Comparison of ENCODE assay signal across 8 cellular contexts in genomic region chr17:58084317-58084981, GRCh38. TPM values are rescaled to one million over a fixed set of nuclear protein-coding genes. Genes with fewer than 3 reads are reported as not detected.
DNase-seq lines count a peak whose midpoint lies in the region.

No MANE protein-coding gene starts in this region.

- peak overlapping the region; percentile 84 for H3K4me3 ChIP-seq in endocrine pancreas (ENCODE audit: control insufficient read depth, insufficient read depth, low read length)
- peak overlapping the region; percentile 76 for H3K4me3 ChIP-seq in mucosa of stomach (ENCODE audit: low read length)

- H3K9ac ChIP-seq in endocrine pancreas (ENCODE audit: control insufficient read depth, insufficient read depth, low read length) (peak overlapping the region; percentile 84), mucosa of stomach (ENCODE audit: low read length) (peak overlapping the region; percentile 86)

- H3K9me3 ChIP-seq in endocrine pancreas (ENCODE audit: control insufficient read depth, low read length) (no peaks in the 10 kb centered on the region), mucosa of stomach (ENCODE audit: control insufficient read depth, low read length) (no peaks in the 10 kb centered on the region)

- H3K36me3 ChIP-seq in endocrine pancreas (ENCODE audit: control insufficient read depth, insufficient read depth, low read length) = peaks cover 2% of the 10 kb centered on the region
- H3K36me3 ChIP-seq in mucosa of stomach (ENCODE audit: control insufficient read depth, insufficient read depth, low read length) = peaks cover 7% of the 10 kb centered on the region

- peak overlapping the region; percentile 83 for H3K27ac ChIP-seq in temporal lobe (ENCODE audit: low read depth, low read length)

- peak overlapping the region; percentile 73 for H3K27ac Mint-ChIP-seq in activated CD4-positive, alpha-beta memory T cell treated with anti-CD3 and anti-CD28 coated beads, Interleukin-2, amount 10 ng/mL, durations not matched to agents 7 days and 5 days

- peaks cover 45% of the 10 kb centered on the region for H3K36me3 Mint-ChIP-seq in activated CD4-positive, alpha-beta memory T cell treated with anti-CD3 and anti-CD28 coated beads, Interleukin-2, amount 10 ng/mL, durations not matched to agents 7 days and 5 days (ENCODE audit: low read depth)

- POLR2A ChIA-PET in activated CD4-positive, alpha-beta memory T cell treated with anti-CD3 and anti-CD28 coated beads, Interleukin-2, amount 10 ng/mL, durations not matched to agents 7 days and 5 days (lab: Charles Lee) = interaction anchor here (1.0 to 5.9 kb wide), 11 partner anchors 8 to 547 kb away, joined by 3 to 47 read pairs (median 5); partner anchors contain the start of genes MRPS23 and SRSF1

- H3K9me3 Mint-ChIP-seq in activated CD4-positive, alpha-beta memory T cell treated with anti-CD3 and anti-CD28 coated beads, Interleukin-2, amount 10 ng/mL, durations not matched to agents 7 days and 5 days = no peaks in the 10 kb centered on the region

- H3K27me3 ChIP-seq in endocrine pancreas (ENCODE audit: control insufficient read depth, insufficient read depth, low read length) (no peaks in the 10 kb centered on the region), mucosa of stomach (ENCODE audit: control insufficient read depth, insufficient read depth, low read length) (no peaks in the 10 kb centered on the region)

- peaks cover 41% of the 10 kb centered on the region for H3K4me1 Mint-ChIP-seq in activated CD4-positive, alpha-beta memory T cell treated with anti-CD3 and anti-CD28 coated beads, Interleukin-2, amount 10 ng/mL, durations not matched to agents 7 days and 5 days

- DNase-seq in SIG-M5 treated with dmso at 0.1 percent for 504 hours (lab: John Stamatoyannopoulos, UW; ENCODE audit: unreplicated experiment) = peak; percentile 57
- DNase-seq in SIG-M5 (lab: John Stamatoyannopoulos, UW) = no peak
- DNase-seq in NCI-H2029 treated with DMSO at 0.1 percent for 48 hours (lab: John Stamatoyannopoulos, UW) = peak; percentile 7
- peak; percentile 64 for DNase-seq in activated CD4-positive, alpha-beta memory T cell treated with anti-CD3 and anti-CD28 coated beads, Interleukin-2, amount 10 ng/mL, durations not matched to agents 7 days and 5 days
- no peak for DNase-seq in cerebellar nuclear complex (lab: John Stamatoyannopoulos, UW)

- CTCF ChIA-PET in activated CD4-positive, alpha-beta memory T cell treated with anti-CD3 and anti-CD28 coated beads, Interleukin-2, amount 10 ng/mL, durations not matched to agents 7 days and 5 days (lab: Charles Lee) = interaction anchor here (0.7 to 2.7 kb wide), 3 partner anchors 11 to 84 kb away, joined by 3 to 9 read pairs (median 4); no protein-coding TSS in a partner anchor

- peaks cover 12% of the 10 kb centered on the region for H3K27me3 Mint-ChIP-seq in activated CD4-positive, alpha-beta memory T cell treated with anti-CD3 and anti-CD28 coated beads, Interleukin-2, amount 10 ng/mL, durations not matched to agents 7 days and 5 days

- H3K4me1 ChIP-seq in endocrine pancreas (ENCODE audit: control insufficient read depth, insufficient read depth, low read length) (peaks cover 14% of the 10 kb centered on the region), mucosa of stomach (ENCODE audit: control insufficient read depth, insufficient read depth, low read length) (peaks cover 19% of the 10 kb centered on the region)

- H3K4me3 Mint-ChIP-seq in activated CD4-positive, alpha-beta memory T cell treated with anti-CD3 and anti-CD28 coated beads, Interleukin-2, amount 10 ng/mL, durations not matched to agents 7 days and 5 days = peak overlapping the region; percentile 88

RNA-seq across cellular contexts. Expression of gene DYNLL2, which starts 1.2 kb away (rescaled TPM):
- total RNA-seq in activated CD4-positive, alpha-beta memory T cell treated with anti-CD3 and anti-CD28 coated beads, Interleukin-2, amount 10 ng/mL, durations not matched to agents 7 days and 5 days = 10 to 100 TPM; 29.4 to 29.7 TPM
- 31.0 TPM for total RNA-seq in temporal lobe

Comparison
In these comparisons a context has a peak if more than half of its experiments do, and no peak if none do; other contexts are left out.
1. DNase-seq: peak in SIG-M5 treated with dmso at 0.1 percent for 504 hours (single experiment), NCI-H2029 treated with DMSO at 0.1 percent for 48 hours (single experiment) and activated CD4-positive, alpha-beta memory T cell treated with anti-CD3 and anti-CD28 coated beads, Interleukin-2, amount 10 ng/mL, durations not matched to agents 7 days and 5 days (single experiment); none in SIG-M5 (single experiment) and cerebellar nuclear complex (0 of 2).